ENCODE assay signal across 8 cellular contexts in genomic region chr10:97333601-97334369, GRCh38. TPM values are rescaled to one million over a fixed set of nuclear protein-coding genes. Genes with fewer than 3 reads are reported as not detected.
DNase-seq lines count a peak whose midpoint lies in the region; ATAC-seq and TF ChIP-seq lines count a peak whose summit lies in the region.

No MANE protein-coding gene starts in this region.

- H3K27me3 ChIP-seq in AG04450 (ENCODE audit: control insufficient read depth, insufficient read depth, low read length): peaks cover 30% of the 10 kb centered on the region

- peaks cover 39% of the 10 kb centered on the region for H3K27me3 Mint-ChIP-seq in brain

- peak overlapping the region; percentile 39 to 92 (median 88) for H3K27ac Mint-ChIP-seq in brain

- H3K27ac ChIP-seq in AG04450 (ENCODE audit: low read depth, low read length) (peak overlapping the region; percentile 68), SK-N-MC (no peak overlapping the region)

- peaks cover 0 to 3% (median 0%) of the 10 kb centered on the region in 5 experiments for H3K9me3 Mint-ChIP-seq in brain

- peak overlapping the region; percentile 75 for H3K4me3 ChIP-seq in AG04450 (ENCODE audit: low read depth, low read length)
- peak overlapping the region; percentile 78 for H3K4me3 ChIP-seq in SK-N-MC

- CTCF ChIA-PET in AG04450 (lab: Charles Lee): interaction anchor here (0.7 to 2.7 kb wide), 10 partner anchors 10 to 261 kb away, joined by 3 to 35 read pairs (median 8); partner anchors contain the start of gene FRAT1

- H3K4me3 Mint-ChIP-seq in brain: peak overlapping the region; percentile 86 to 94 (median 90)

- TF ChIP-seq CTCF in AG04450 (IDR thresholded peaks at IDR 0.05; ENCODE audit: low read depth, low read length): 0 out of 2 replicates have a peak, but pooled peaks have one; percentile 1
- no peak for TF ChIP-seq CTCF in brain (conservative IDR thresholded peaks at IDR 0.05)

- no peaks in the 10 kb centered on the region for H3K36me3 ChIP-seq in SK-N-MC (ENCODE audit: insufficient read depth, low read length)

- ATAC-seq in GM18858 (IDR thresholded peaks at IDR 0.05; ENCODE audit: unreplicated experiment): peak; percentile 16
- ATAC-seq in HG03103 (IDR thresholded peaks at IDR 0.05; ENCODE audit: low read depth, unreplicated experiment): peak; percentile 7

- H3K9ac ChIP-seq in SK-N-MC (ENCODE audit: insufficient read length): peak overlapping the region; percentile 69

- POLR2A ChIA-PET in AG04450 (lab: Yijun Ruan, JAX): interaction anchor here (0.6 to 3.3 kb wide), 5 partner anchors 14 to 349 kb away, joined by 3 to 18 read pairs (median 3); partner anchors contain the start of gene FRAT1

- H3K4me1 Mint-ChIP-seq in brain: peaks cover 72% of the 10 kb centered on the region

- DNase-seq in AG04450 (ENCODE audit: low read depth, low spot score) (no peak), SK-N-MC (ENCODE audit: low read depth, low spot score) (no peak), islet precursor cell (peak; percentile 83), NCI-H2029 (lab: John Stamatoyannopoulos, UW) (no peak)
- peak; percentile 46 for DNase-seq in stimulated activated CD4-positive, alpha-beta T cell treated with anti-CD3 and anti-CD28 coated beads, Interleukin-1b, Interleukin-23, amount 100 ng/mL, for 48 hours

- H3K36me3 Mint-ChIP-seq in brain: peaks cover 14% of the 10 kb centered on the region

- H3K9me3 ChIP-seq in AG04450 (ENCODE audit: control insufficient read depth, insufficient read depth, low read length) (no peaks in the 10 kb centered on the region), SK-N-MC (ENCODE audit: low read depth, low read length) (no peaks in the 10 kb centered on the region)

RNA-seq across cellular contexts. Expression of gene FRAT2, which starts 0.7 kb away (rescaled TPM):
- polyA plus RNA-seq in AG04450 (2011; rRNA removed) (2.4 and 2.6 TPM in 2 replicates), brain (ENCODE audit: insufficient read depth, low read depth, low replicate concordance) (12.3 TPM)
- polyA minus RNA-seq in AG04450 (2011; rRNA and poly(A)+ RNA removed): 2.8 and 2.9 TPM in 2 replicates

RNA-seq across cellular contexts. Expression of gene FRAT1, which starts 14.7 kb away (rescaled TPM):
- polyA plus RNA-seq in AG04450 (2011; rRNA removed) (1.1 and 1.2 TPM in 2 replicates), brain (ENCODE audit: insufficient read depth, low read depth, low replicate concordance) (5.0 TPM)
- 1.7 and 2.2 TPM in 2 replicates for polyA minus RNA-seq in AG04450 (2011; rRNA and poly(A)+ RNA removed)

RNA-seq across cellular contexts. Expression of gene ARHGAP19, which starts 41.3 kb away (rescaled TPM):
- polyA plus RNA-seq in AG04450 (2011; rRNA removed) (7.8 and 8.6 TPM in 2 replicates), brain (ENCODE audit: insufficient read depth, low read depth, low replicate concordance) (7.6 TPM)
- polyA minus RNA-seq in AG04450 (2011; rRNA and poly(A)+ RNA removed): 4.6 and 7.1 TPM in 2 replicates

Comparison
In these comparisons a context has a peak if more than half of its experiments do, and no peak if none do; other contexts are left out.
1. DNase-seq: peak in islet precursor cell (single experiment) and stimulated activated CD4-positive, alpha-beta T cell treated with anti-CD3 and anti-CD28 coated beads, Interleukin-1b, Interleukin-23, amount 100 ng/mL, for 48 hours (single experiment); none in AG04450 (single experiment), SK-N-MC (single experiment) and NCI-H2029 (single experiment).